Comparison of ENCODE assay signal across 9 cellular contexts in the genomic region with DNA sequence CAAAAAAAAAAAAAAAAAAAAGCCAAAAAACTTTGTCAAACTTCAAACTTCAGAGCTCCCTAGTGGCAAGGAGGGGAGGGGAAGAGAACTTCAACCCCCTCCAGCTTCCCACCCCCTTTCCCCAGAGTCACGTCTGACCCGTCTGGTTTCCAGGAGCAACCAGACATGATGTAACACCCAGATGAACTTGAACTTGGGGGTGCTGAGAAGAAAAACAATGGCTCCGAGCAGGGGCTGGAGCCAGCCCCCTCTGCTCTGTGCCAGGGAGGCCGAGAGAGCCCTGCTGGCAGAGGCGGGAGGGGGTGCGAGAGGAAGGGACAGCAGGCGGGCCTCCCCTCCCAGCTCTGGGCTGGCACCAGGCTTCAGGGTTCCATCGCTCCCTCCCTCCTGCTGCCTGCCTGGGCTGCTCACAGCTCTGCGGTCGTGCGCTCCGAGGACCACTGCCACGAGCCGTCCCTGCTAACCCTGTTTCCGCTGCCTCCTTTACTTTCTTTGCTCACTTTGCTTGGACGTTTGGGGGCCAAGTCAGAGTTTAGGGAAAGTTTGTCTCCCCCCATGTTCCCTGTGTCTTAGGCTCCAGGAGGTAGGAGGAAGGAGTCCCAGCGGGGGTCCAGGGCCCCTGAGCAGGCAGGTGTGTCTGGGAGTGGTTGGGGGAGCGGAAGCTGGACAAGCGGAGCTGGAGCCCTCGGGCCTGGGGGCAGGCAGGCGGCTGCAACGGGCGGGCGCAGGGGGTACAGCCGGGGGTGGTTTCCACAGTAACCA. TPM values are rescaled to one million over a fixed set of nuclear protein-coding genes. Genes with fewer than 3 reads are reported as not detected.
DNase-seq lines count a peak whose midpoint lies in the region; ATAC-seq, FAIRE-seq and TF ChIP-seq lines count a peak whose summit lies in the region.
"Had no signal": no experiment of that assay in that cellular context is flagged by ENCODE, and none has a peak within 500 bp of the region (broad histone marks: within the 10 kb centered on the region; RNA-seq: fewer than 3 reads in every experiment).

No MANE protein-coding gene starts in this region.

- DNase-seq in GM04504 (ENCODE audit: low read depth) (peak; percentile 35), astrocyte (ENCODE audit: low read depth) (peak; percentile 96), hepatic stellate cell (ENCODE audit: low spot score) (peak; percentile 70), skeletal muscle cell (ENCODE audit: low read depth) (peak; percentile 81), PC-9 (no peak)

- peaks cover 4% of the 10 kb centered on the region for H4K20me1 ChIP-seq in astrocyte (ENCODE audit: insufficient read depth, low read length)
- H4K20me1 ChIP-seq in PC-9 (ENCODE audit: insufficient read depth): no peaks in the 10 kb centered on the region

- no peaks in the 10 kb centered on the region for H3K9me3 ChIP-seq in astrocyte (ENCODE audit: insufficient read depth, low read depth, low read length)
- no peaks in the 10 kb centered on the region for H3K9me3 ChIP-seq in PC-9 (ENCODE audit: insufficient read depth, low read depth)

- peaks cover 21% of the 10 kb centered on the region for H3K4me1 Mint-ChIP-seq in astrocyte (ENCODE audit: low read depth, unreplicated experiment)

- H3F3A ChIP-seq in PC-9 (ENCODE audit: insufficient read depth, low read depth): peaks cover 5% of the 10 kb centered on the region; the same call in 1 of the 2 replicates

- no peak for TF ChIP-seq CTCF in astrocyte (IDR thresholded peaks at IDR 0.05; ENCODE audit: insufficient read depth, low read depth, low read length)
- TF ChIP-seq CTCF in PC-9 (conservative IDR thresholded peaks at IDR 0.05): no peak

- peaks cover 4% of the 10 kb centered on the region for H3K36me3 Mint-ChIP-seq in astrocyte (ENCODE audit: low read depth, unreplicated experiment)

- CTCF ChIA-PET in PC-9 (lab: Charles Lee): interaction anchor here (0.7 kb wide), 1 partner anchor 34 kb away, joined by 13 read pairs; no protein-coding TSS in a partner anchor

- no peaks in the 10 kb centered on the region for H3K9me2 ChIP-seq in PC-9 (ENCODE audit: insufficient read depth)

- intact Hi-C loops in PC-9 (cut with micrococcal nuclease; ENCODE audit: unreplicated experiment): no loop called here

- no peaks in the 10 kb centered on the region for H3K9me3 Mint-ChIP-seq in astrocyte (ENCODE audit: unreplicated experiment)

- ATAC-seq in GM19467 (IDR thresholded peaks at IDR 0.05; ENCODE audit: unreplicated experiment) (no peak), HG02678 (IDR thresholded peaks at IDR 0.05; ENCODE audit: unreplicated experiment) (no peak), HG02623 (IDR thresholded peaks at IDR 0.05; ENCODE audit: unreplicated experiment) (no peak)

- BruUV-seq in PC-9 (replicated peaks; lab: Mats Ljungman, UMichigan): no TSS peak

- H3K4me3 ChIP-seq in astrocyte (ENCODE audit: insufficient read depth, low read depth, low read length): no peak overlapping the region
- no peak overlapping the region for H3K4me3 ChIP-seq in skeletal muscle cell (ENCODE audit: low read depth, low read length)
- H3K4me3 ChIP-seq in PC-9: no peak overlapping the region

- POLR2A ChIA-PET in PC-9 (lab: Charles Lee; ENCODE audit: unreplicated experiment): interaction anchor here (0.6 kb wide), 1 partner anchor 128 kb away, joined by 8 read pairs; no protein-coding TSS in a partner anchor

- H3K79me2 ChIP-seq in astrocyte (ENCODE audit: insufficient read depth, low read length) (peaks cover 7% of the 10 kb centered on the region), PC-9 (ENCODE audit: low read depth) (no peaks in the 10 kb centered on the region)

- peak overlapping the region; percentile 23 for H3K4me3 Mint-ChIP-seq in astrocyte (ENCODE audit: unreplicated experiment)

- H3K27me3 ChIP-seq in astrocyte (ENCODE audit: insufficient read depth, low read length) (no peaks in the 10 kb centered on the region), PC-9 (ENCODE audit: insufficient read depth, low read depth) (no peaks in the 10 kb centered on the region)

- H3K4me1 ChIP-seq in astrocyte (ENCODE audit: insufficient read depth, low read length) (peaks cover 47% of the 10 kb centered on the region), PC-9 (replicated peaks; ENCODE audit: insufficient read depth) (0 out of 2 replicates have a peak, but pooled peaks cover 9% of the 10 kb centered on the region)

- peak overlapping the region; percentile 83 for H3K9ac ChIP-seq in astrocyte (ENCODE audit: low read length)

- H3K27me3 Mint-ChIP-seq in astrocyte (ENCODE audit: low read depth, unreplicated experiment): peaks cover 33% of the 10 kb centered on the region

- peak overlapping the region; percentile 81 for H3K27ac ChIP-seq in astrocyte (ENCODE audit: low read depth, low read length)
- H3K27ac ChIP-seq in PC-9: no peak overlapping the region

- H3K27ac Mint-ChIP-seq in astrocyte (ENCODE audit: unreplicated experiment): peak overlapping the region; percentile 90

- no peak overlapping the region for H2AFZ ChIP-seq in astrocyte (ENCODE audit: low read depth, low read length)
- no peak overlapping the region for H2AFZ ChIP-seq in PC-9

- FAIRE-seq in astrocyte (lab: Jason Lieb, UNC): no peak

- peak overlapping the region; percentile 77 for H3K4me2 ChIP-seq in astrocyte (ENCODE audit: low read length)
- no peak overlapping the region for H3K4me2 ChIP-seq in PC-9

- H3K36me3 ChIP-seq in astrocyte (ENCODE audit: insufficient read depth, low read length) (peaks cover 2% of the 10 kb centered on the region), PC-9 (ENCODE audit: low read depth) (no peaks in the 10 kb centered on the region)

RNA-seq across cellular contexts. Expression of gene LYL1, which starts 11.1 kb away (rescaled TPM):
- 0.27 TPM in 1 of 2 replicates, not detected in the other for total RNA-seq in astrocyte
- 0.24 TPM in 1 of 2 replicates, not detected in the other for total RNA-seq in PC-9 (2021)
- total RNA-seq: HT1080 had no signal

RNA-seq across cellular contexts. Expression of gene TRMT1, which starts 25.0 kb away (rescaled TPM):
- total RNA-seq in astrocyte (43.0 and 43.3 TPM in 2 replicates), PC-9 (2021) (44.1 and 51.1 TPM in 2 replicates)

RNA-seq across cellular contexts. Expression of gene NACC1, which starts 26.5 kb away (rescaled TPM):
- total RNA-seq in astrocyte: 96.4 and 104 TPM in 2 replicates
- 101 and 133 TPM in 2 replicates for total RNA-seq in PC-9 (2021)

RNA-seq across cellular contexts. Expression of gene STX10, which starts 58.6 kb away (rescaled TPM):
- total RNA-seq in astrocyte: 39.7 and 39.8 TPM in 2 replicates
- total RNA-seq in PC-9 (2021): 86.2 and 89.6 TPM in 2 replicates

RNA-seq across cellular contexts. Expression of gene IER2, which starts 58.6 kb away (rescaled TPM):
- total RNA-seq in astrocyte (58.7 and 71.3 TPM in 2 replicates), PC-9 (2021) (72.7 and 95.5 TPM in 2 replicates)

Comparison
In these comparisons a context has a peak if more than half of its experiments do, and no peak if none do; other contexts are left out.
1. DNase-seq: peak in GM04504 (single experiment), astrocyte (single experiment), hepatic stellate cell (single experiment) and skeletal muscle cell (single experiment); none in PC-9 (0 of 2).